2 cellular contexts compared by ENCODE assay signal in the genomic region with DNA sequence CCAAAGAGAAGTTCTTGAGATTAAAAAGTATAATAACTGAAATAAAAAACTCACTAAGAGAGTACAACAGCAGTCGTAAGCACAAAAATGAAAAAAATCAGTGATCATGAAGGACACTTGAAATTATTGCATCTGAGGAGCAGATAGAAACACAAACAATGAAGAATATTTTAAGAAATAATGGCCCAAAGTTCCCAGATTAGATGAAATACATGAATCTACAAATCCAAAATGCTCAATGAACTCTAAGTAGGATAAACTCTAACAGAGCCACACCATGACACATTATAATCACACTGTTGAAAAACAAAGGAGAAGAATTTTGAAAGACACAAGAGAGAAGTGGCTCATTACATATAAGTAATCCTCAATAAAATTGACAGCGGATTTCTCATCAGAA.
TF ChIP-seq lines count a peak whose summit lies in the region.

No MANE protein-coding gene starts in this region.

TF ChIP-seq in HEK293, 187 proteins besides CTCF, POLR2A, EP300 and RAD21 (continued from another document):
- TF ChIP-seq, protein P1, sequence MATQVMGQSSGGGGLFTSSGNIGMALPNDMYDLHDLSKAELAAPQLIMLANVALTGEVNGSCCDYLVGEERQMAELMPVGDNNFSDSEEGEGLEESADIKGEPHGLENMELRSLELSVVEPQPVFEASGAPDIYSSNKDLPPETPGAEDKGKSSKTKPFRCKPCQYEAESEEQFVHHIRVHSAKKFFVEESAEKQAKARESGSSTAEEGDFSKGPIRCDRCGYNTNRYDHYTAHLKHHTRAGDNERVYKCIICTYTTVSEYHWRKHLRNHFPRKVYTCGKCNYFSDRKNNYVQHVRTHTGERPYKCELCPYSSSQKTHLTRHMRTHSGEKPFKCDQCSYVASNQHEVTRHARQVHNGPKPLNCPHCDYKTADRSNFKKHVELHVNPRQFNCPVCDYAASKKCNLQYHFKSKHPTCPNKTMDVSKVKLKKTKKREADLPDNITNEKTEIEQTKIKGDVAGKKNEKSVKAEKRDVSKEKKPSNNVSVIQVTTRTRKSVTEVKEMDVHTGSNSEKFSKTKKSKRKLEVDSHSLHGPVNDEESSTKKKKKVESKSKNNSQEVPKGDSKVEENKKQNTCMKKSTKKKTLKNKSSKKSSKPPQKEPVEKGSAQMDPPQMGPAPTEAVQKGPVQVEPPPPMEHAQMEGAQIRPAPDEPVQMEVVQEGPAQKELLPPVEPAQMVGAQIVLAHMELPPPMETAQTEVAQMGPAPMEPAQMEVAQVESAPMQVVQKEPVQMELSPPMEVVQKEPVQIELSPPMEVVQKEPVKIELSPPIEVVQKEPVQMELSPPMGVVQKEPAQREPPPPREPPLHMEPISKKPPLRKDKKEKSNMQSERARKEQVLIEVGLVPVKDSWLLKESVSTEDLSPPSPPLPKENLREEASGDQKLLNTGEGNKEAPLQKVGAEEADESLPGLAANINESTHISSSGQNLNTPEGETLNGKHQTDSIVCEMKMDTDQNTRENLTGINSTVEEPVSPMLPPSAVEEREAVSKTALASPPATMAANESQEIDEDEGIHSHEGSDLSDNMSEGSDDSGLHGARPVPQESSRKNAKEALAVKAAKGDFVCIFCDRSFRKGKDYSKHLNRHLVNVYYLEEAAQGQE (tag by site-specific recombination; IDR thresholded peaks at IDR 0.05) = no peak
- TF ChIP-seq, protein P2, sequence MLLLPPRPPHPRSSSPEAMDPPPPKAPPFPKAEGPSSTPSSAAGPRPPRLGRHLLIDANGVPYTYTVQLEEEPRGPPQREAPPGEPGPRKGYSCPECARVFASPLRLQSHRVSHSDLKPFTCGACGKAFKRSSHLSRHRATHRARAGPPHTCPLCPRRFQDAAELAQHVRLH (tag by site-specific recombination; IDR thresholded peaks at IDR 0.05) = no peak
- TF ChIP-seq, protein P3, sequence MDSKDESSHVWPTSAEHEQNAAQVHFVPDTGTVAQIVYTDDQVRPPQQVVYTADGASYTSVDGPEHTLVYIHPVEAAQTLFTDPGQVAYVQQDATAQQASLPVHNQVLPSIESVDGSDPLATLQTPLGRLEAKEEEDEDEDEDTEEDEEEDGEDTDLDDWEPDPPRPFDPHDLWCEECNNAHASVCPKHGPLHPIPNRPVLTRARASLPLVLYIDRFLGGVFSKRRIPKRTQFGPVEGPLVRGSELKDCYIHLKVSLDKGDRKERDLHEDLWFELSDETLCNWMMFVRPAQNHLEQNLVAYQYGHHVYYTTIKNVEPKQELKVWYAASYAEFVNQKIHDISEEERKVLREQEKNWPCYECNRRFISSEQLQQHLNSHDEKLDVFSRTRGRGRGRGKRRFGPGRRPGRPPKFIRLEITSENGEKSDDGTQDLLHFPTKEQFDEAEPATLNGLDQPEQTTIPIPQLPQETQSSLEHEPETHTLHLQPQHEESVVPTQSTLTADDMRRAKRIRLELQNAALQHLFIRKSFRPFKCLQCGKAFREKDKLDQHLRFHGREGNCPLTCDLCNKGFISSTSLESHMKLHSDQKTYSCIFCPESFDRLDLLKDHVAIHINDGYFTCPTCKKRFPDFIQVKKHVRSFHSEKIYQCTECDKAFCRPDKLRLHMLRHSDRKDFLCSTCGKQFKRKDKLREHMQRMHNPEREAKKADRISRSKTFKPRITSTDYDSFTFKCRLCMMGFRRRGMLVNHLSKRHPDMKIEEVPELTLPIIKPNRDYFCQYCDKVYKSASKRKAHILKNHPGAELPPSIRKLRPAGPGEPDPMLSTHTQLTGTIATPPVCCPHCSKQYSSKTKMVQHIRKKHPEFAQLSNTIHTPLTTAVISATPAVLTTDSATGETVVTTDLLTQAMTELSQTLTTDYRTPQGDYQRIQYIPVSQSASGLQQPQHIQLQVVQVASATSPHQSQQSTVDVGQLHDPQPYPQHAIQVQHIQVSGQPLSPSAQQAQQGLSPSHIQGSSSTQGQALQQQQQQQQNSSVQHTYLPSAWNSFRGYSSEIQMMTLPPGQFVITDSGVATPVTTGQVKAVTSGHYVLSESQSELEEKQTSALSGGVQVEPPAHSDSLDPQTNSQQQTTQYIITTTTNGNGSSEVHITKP (tag by site-specific recombination; IDR thresholded peaks at IDR 0.05) = no peak
- TF ChIP-seq ZNF558 (tag by site-specific recombination; IDR thresholded peaks at IDR 0.05) = peak; percentile 99
- TF ChIP-seq, protein P4, sequence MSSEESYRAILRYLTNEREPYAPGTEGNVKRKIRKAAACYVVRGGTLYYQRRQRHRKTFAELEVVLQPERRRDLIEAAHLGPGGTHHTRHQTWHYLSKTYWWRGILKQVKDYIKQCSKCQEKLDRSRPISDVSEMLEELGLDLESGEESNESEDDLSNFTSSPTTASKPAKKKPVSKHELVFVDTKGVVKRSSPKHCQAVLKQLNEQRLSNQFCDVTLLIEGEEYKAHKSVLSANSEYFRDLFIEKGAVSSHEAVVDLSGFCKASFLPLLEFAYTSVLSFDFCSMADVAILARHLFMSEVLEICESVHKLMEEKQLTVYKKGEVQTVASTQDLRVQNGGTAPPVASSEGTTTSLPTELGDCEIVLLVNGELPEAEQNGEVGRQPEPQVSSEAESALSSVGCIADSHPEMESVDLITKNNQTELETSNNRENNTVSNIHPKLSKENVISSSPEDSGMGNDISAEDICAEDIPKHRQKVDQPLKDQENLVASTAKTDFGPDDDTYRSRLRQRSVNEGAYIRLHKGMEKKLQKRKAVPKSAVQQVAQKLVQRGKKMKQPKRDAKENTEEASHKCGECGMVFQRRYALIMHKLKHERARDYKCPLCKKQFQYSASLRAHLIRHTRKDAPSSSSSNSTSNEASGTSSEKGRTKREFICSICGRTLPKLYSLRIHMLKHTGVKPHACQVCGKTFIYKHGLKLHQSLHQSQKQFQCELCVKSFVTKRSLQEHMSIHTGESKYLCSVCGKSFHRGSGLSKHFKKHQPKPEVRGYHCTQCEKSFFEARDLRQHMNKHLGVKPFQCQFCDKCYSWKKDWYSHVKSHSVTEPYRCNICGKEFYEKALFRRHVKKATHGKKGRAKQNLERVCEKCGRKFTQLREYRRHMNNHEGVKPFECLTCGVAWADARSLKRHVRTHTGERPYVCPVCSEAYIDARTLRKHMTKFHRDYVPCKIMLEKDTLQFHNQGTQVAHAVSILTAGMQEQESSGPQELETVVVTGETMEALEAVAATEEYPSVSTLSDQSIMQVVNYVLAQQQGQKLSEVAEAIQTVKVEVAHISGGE (tag by site-specific recombination; conservative IDR thresholded peaks at IDR 0.05; ENCODE audit: low read depth) = no peak

TF ChIP-seq in K562, 482 proteins besides CTCF, POLR2A, EP300 and RAD21 (continued from another document):
- TF ChIP-seq WHSC1 (IDR thresholded peaks at IDR 0.05; ENCODE audit: low read length) (no peak), TRIM28 (IDR thresholded peaks at IDR 0.05) (peak; percentile 52; the same call in 1 of the 2 replicates), HIVEP1 (CRISPR knock-in tag; IDR thresholded peaks at IDR 0.05) (no peak), ZNF316 (IDR thresholded peaks at IDR 0.05) (no peak), SNIP1 (IDR thresholded peaks at IDR 0.05; ENCODE audit: low read depth) (no peak), HMG20B (CRISPR knock-in tag; IDR thresholded peaks at IDR 0.05) (no peak), CHD1 (IDR thresholded peaks at IDR 0.05; ENCODE audit: low read length) (no peak), TBL1XR1 (IDR thresholded peaks at IDR 0.05; ENCODE audit: low read length in 2 of 2) (no peak), HMG20A (CRISPR knock-in tag; conservative IDR thresholded peaks at IDR 0.05) (no peak), CBX3 (IDR thresholded peaks at IDR 0.05; ENCODE audit: borderline replicate concordance in 1 of 2, low read length in 2 of 2) (peak in 1 of 2 experiments; percentile 68; a peak in 1 of 3 replicates), ZNF583 (CRISPR knock-in tag; IDR thresholded peaks at IDR 0.05) (no peak), MEF2D (tag; conservative IDR thresholded peaks at IDR 0.05; ENCODE audit: low read depth) (no peak)
- TF ChIP-seq, protein P5, sequence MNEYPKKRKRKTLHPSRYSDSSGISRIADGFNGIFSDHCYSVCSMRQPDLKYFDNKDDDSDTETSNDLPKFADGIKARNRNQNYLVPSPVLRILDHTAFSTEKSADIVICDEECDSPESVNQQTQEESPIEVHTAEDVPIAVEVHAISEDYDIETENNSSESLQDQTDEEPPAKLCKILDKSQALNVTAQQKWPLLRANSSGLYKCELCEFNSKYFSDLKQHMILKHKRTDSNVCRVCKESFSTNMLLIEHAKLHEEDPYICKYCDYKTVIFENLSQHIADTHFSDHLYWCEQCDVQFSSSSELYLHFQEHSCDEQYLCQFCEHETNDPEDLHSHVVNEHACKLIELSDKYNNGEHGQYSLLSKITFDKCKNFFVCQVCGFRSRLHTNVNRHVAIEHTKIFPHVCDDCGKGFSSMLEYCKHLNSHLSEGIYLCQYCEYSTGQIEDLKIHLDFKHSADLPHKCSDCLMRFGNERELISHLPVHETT (CRISPR knock-in tag; conservative IDR thresholded peaks at IDR 0.05 in 1 of 2, IDR thresholded peaks at IDR 0.05 in 1 of 2) = no peak
